In the genomic region with DNA sequence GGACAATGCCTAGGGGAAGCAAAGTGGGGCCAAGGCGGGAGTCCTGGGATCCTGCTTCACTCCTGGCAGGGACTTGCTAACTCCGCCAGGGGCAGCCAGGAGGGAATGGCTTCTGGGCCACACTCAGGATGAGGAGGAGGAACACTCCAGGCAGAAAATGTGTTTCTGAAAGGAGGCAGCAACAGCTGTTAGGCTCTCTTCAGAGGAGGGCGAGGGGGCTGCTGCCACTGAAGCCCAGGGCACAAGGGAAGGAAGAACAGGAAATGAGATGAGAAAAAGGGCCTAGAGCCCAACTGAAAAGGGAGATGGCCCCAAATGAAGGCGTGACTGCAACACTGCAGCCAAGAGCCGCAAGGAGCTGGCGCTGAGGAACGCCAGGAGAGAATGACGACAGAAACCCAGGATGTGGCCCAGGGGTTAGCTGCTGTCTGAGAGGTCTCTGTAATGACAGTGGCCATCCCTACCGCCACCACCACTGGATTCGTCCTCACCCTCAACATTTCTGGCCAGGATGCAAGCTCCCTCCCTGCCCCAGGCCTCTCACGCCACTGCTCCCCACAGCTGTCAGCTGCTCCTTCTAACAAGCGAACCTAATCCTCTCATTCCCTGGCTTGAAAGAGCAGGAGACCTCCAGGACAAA, we compare ENCODE assay signal across 10 cellular contexts. TPM values are rescaled to one million over a fixed set of nuclear protein-coding genes. Genes with fewer than 3 reads are reported as not detected.
DNase-seq lines count a peak whose midpoint lies in the region; ATAC-seq and TF ChIP-seq lines count a peak whose summit lies in the region.
"Had no signal": no experiment of that assay in that cellular context is flagged by ENCODE, and none has a peak within 500 bp of the region (broad histone marks: within the 10 kb centered on the region; RNA-seq: fewer than 3 reads in every experiment).

No MANE protein-coding gene starts in this region.

- H3K27me3 ChIP-seq in HUES64 (ENCODE audit: insufficient read depth, low read length), result no peaks in the 10 kb centered on the region
- no peaks in the 10 kb centered on the region for H3K27me3 ChIP-seq in left lung
- H3K27me3 ChIP-seq in suprapubic skin, result no peaks in the 10 kb centered on the region

- H3K4me1 ChIP-seq in HUES64 (ENCODE audit: insufficient read depth, low read length) (peaks cover 26% of the 10 kb centered on the region), left lung (peaks cover 8 to 31% of the 10 kb centered on the region in 2 donors), suprapubic skin (peaks cover 18% of the 10 kb centered on the region)

- WGBS in HUES64, result 68% methylated on average over 12 of the region's 12 CpGs
- 41% methylated on average over 12 of the region's 12 CpGs for WGBS in suprapubic skin

- TF ChIP-seq EP300 in suprapubic skin (IDR thresholded peaks at IDR 0.05), result no peak

- ATAC-seq in left lung, result peak; percentile 42

- intact Hi-C loops in left lung (cut with DNase I), result no loop called here

- DNase-seq in left lung, result no peak
- DNase-seq in suprapubic skin (ENCODE audit: low spot score in 2 of 2), result no peak
- DNase-seq in NCI-H2107 (lab: John Stamatoyannopoulos, UW), result no peak
- DNase-seq in T-helper 9 cell, result no peak
- DNase-seq in stimulated activated CD4-positive, alpha-beta T cell treated with anti-CD3 and anti-CD28 coated beads, Interleukin-4, amount 100 ng/mL, for 1 hour, result no peak
- DNase-seq in NCI-H1105 (lab: John Stamatoyannopoulos, UW), result no peak
- DNase-seq: NCI-H345 had no signal

- TF ChIP-seq CTCF in left lung (IDR thresholded peaks at IDR 0.05) (no peak), suprapubic skin (IDR thresholded peaks at IDR 0.05) (no peak)

- no peaks in the 10 kb centered on the region for H3K9me3 ChIP-seq in HUES64 (ENCODE audit: insufficient read depth, low read depth, low read length)
- H3K9me3 ChIP-seq in left lung, result no peaks in the 10 kb centered on the region
- H3K9me3 ChIP-seq in suprapubic skin, result no peaks in the 10 kb centered on the region

- H3K4me3 ChIP-seq in HUES64 (ENCODE audit: low read length) (no peak overlapping the region), left lung (no peak overlapping the region), suprapubic skin (no peak overlapping the region)

- no peak for TF ChIP-seq POLR2A in suprapubic skin (IDR thresholded peaks at IDR 0.05)

- peak overlapping the region; percentile 2 for H3K27ac ChIP-seq in HUES64 (ENCODE audit: low read depth, low read length)
- peak overlapping the region; percentile 20 for H3K27ac ChIP-seq in cingulate gyrus (ENCODE audit: low read depth, low read length)
- H3K27ac ChIP-seq in left lung, result no peak overlapping the region
- H3K27ac ChIP-seq in suprapubic skin, result peak overlapping the region; percentile 38

- H3K36me3 ChIP-seq in HUES64 (ENCODE audit: insufficient read depth, low read length) (peaks cover 48% of the 10 kb centered on the region), left lung (peaks cover 0 to 66% of the 10 kb centered on the region in 2 donors), suprapubic skin (peaks cover 48% of the 10 kb centered on the region)

- peak overlapping the region; percentile 39; the same call in 1 of the 2 replicates for H3K9ac ChIP-seq in HUES64 (ENCODE audit: low read depth, low read length)

RNA-seq across cellular contexts. Expression of gene PSMB7, which starts 15.8 kb away (rescaled TPM):
- 225 TPM for polyA plus RNA-seq in HUES64 (2013, experiment 1 of 2)
- polyA plus RNA-seq in HUES64 (2013, experiment 2 of 2), result 205 TPM
- 100 to 1,000 TPM in 1 of 2 donors, 10 to 100 TPM in 1; 86.3 to 128 TPM for total RNA-seq in left lung
- 100 to 1,000 TPM; 125 to 226 (median 176) TPM for total RNA-seq in suprapubic skin

RNA-seq across cellular contexts. Expression of gene ADGRD2, which starts 50.8 kb away (rescaled TPM):
- not detected for polyA plus RNA-seq in HUES64 (2013, experiment 1 of 2)
- not detected for polyA plus RNA-seq in HUES64 (2013, experiment 2 of 2)
- total RNA-seq in left lung (not detected), suprapubic skin (1 to 10 TPM in 1 of 4 donors, under 1 TPM in 1, not detected in 2; 0.31 to 7.7 TPM)
- total RNA-seq: activated T-helper 2 cell treated with anti-CD3 and anti-CD28 coated beads, Interferon-gamma antibody, Interleukin-2, Interleukin-4, amounts not matched to agents 10 μg/mL and 5 μg/mL and 100 μg/mL, durations not matched to agents 14 hours and 24 hours and 36 hours had no signal

Comparison
In these comparisons a context has a peak if more than half of its experiments do, and no peak if none do; other contexts are left out.
1. H3K27ac ChIP-seq: peak in HUES64 (single experiment), cingulate gyrus (single experiment) and suprapubic skin (single experiment); none in left lung (0 of 2).